In the genomic region with DNA sequence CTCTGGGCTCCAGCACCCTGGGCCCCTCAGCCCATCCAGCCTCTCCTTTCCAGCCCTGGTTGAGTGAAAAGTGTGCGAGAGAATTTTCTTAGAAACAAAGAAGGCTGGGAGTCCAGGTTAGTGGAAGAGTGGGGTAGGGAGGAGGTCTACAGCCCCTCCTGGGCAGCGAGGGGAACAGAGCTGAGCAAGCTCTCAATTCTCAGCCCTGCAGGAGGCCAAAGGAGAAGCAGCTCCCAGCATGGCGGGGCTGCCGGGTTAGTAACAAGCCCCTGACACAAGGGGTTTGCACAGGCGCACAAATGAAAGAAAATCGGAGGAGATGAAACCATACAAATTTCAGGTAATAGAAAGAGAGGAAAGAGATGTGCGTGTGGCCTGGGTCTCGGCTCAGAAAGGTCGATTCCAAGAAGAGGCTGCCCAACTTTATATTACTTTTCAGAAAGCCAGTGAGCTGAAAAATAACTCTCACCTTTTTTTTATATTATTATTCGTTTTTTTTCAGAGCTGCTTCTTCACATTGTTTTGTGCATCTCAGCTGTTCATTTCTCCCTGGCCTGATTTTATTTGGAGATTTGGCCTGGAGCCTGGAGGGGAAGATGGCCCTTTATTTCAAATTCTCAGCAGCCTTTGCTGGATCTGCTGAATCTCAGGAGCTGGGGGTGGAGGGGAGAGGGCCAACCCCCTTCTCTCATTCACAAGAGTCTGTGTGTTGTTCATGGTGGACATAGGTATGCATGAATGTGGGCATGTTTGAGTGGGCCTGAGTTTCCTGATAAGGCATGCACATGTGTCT, we compare ENCODE assay signal across 17 cellular contexts.
DNase-seq lines count a peak whose midpoint lies in the region; FAIRE-seq and TF ChIP-seq lines count a peak whose summit lies in the region.
"Had no signal": no experiment of that assay in that cellular context is flagged by ENCODE, and none has a peak within 500 bp of the region (broad histone marks: within the 10 kb centered on the region; RNA-seq: fewer than 3 reads in every experiment).

No MANE protein-coding gene starts in this region.

- no peak overlapping the region for H3T11ph ChIP-seq in H9 (ENCODE audit: low read length)

- no peak for FAIRE-seq in astrocyte (lab: Jason Lieb, UNC)

- no peaks in the 10 kb centered on the region for H3K36me3 Mint-ChIP-seq in H9 (ENCODE audit: insufficient read depth in 1 of 3, low read depth in 3 of 3)
- H3K36me3 Mint-ChIP-seq in astrocyte (ENCODE audit: low read depth, unreplicated experiment): no peaks in the 10 kb centered on the region
- H3K36me3 Mint-ChIP-seq in progenitor cell of endocrine pancreas (ENCODE audit: insufficient read depth): no peaks in the 10 kb centered on the region
- H3K36me3 Mint-ChIP-seq: CD8-positive, alpha-beta memory T cell had no signal

- no peak overlapping the region for H2BK20ac ChIP-seq in H9 (ENCODE audit: low read depth, low read length, poor library complexity, severe bottlenecking)

- intact Hi-C loops in tibial artery (cut with DNase I; ENCODE audit: low total_unique reads): no loop called here

- H3K27ac ChIP-seq in H9 (ENCODE audit: insufficient read length, low read depth, low read length) (no peak overlapping the region), astrocyte (ENCODE audit: low read depth, low read length) (no peak overlapping the region), trophoblast cell (ENCODE audit: low read depth, low read length) (no peak overlapping the region), tibial artery (no peak overlapping the region)
- H3K27ac ChIP-seq: RWPE1, SJSA1 had no signal

- peaks cover 12% of the 10 kb centered on the region for H3K23me2 ChIP-seq in H9 (ENCODE audit: insufficient read length, low read depth, low read length, poor library complexity, severe bottlenecking)

- H4K5ac ChIP-seq in H9 (ENCODE audit: insufficient read length, low read depth, low read length): no peak overlapping the region

- H3K79me2 ChIP-seq in H9 (ENCODE audit: insufficient read depth, low read length): no peaks in the 10 kb centered on the region
- H3K79me2 ChIP-seq in astrocyte (ENCODE audit: insufficient read depth, low read length): no peaks in the 10 kb centered on the region
- no peaks in the 10 kb centered on the region for H3K79me2 ChIP-seq in trophoblast cell (ENCODE audit: control insufficient read depth, insufficient read depth, low read length, poor library complexity)

- H3K4me2 ChIP-seq in H9 (ENCODE audit: insufficient read depth, insufficient read length, low read length) (no peak overlapping the region), astrocyte (ENCODE audit: low read length) (no peak overlapping the region), trophoblast cell (ENCODE audit: low read length) (no peak overlapping the region)

- H3K9ac ChIP-seq in H9 (ENCODE audit: extremely low read depth, insufficient read length, low read length) (no peak overlapping the region), astrocyte (ENCODE audit: low read length) (no peak overlapping the region), trophoblast cell (ENCODE audit: low read length) (no peak overlapping the region)

- H3K36me3 ChIP-seq in astrocyte (ENCODE audit: insufficient read depth, low read length) (no peaks in the 10 kb centered on the region), trophoblast cell (ENCODE audit: control insufficient read depth in 1 of 2, insufficient read depth in 2 of 2, low read length in 2 of 2) (no peaks in the 10 kb centered on the region), tibial artery (no peaks in the 10 kb centered on the region)
- H3K36me3 ChIP-seq: BE2C, SJSA1 had no signal

- no peaks in the 10 kb centered on the region for H4K20me1 ChIP-seq in H9 (ENCODE audit: control insufficient read depth, insufficient read depth, insufficient read length)
- no peaks in the 10 kb centered on the region for H4K20me1 ChIP-seq in astrocyte (ENCODE audit: insufficient read depth, low read length)

- H2BK15ac ChIP-seq in H9 (ENCODE audit: low read depth, low read length): no peak overlapping the region

- H3K4me3 Mint-ChIP-seq in H9 (no peak overlapping the region), astrocyte (ENCODE audit: unreplicated experiment) (no peak overlapping the region), progenitor cell of endocrine pancreas (ENCODE audit: low read depth) (no peak overlapping the region)
- H3K4me3 Mint-ChIP-seq: CD8-positive, alpha-beta memory T cell had no signal

- H4K91ac ChIP-seq in H9 (ENCODE audit: insufficient read length, low read depth, low read length) (no peak overlapping the region), trophoblast cell (ENCODE audit: low read depth, low read length) (no peak overlapping the region)

- H3K27me3 ChIP-seq in H9 (ENCODE audit: insufficient read depth, low read length) (no peaks in the 10 kb centered on the region; the same call in 1 of the 2 replicates), astrocyte (ENCODE audit: insufficient read depth, low read length) (no peaks in the 10 kb centered on the region), trophoblast cell (ENCODE audit: insufficient read depth, low read length) (no peaks in the 10 kb centered on the region), tibial artery (peaks cover 0 to 15% of the 10 kb centered on the region in 2 donors)
- H3K27me3 ChIP-seq: BE2C, SJSA1 had no signal

- H3K4ac ChIP-seq in H9 (ENCODE audit: low read depth, low read length): no peak overlapping the region
- H3K4ac ChIP-seq in trophoblast cell (ENCODE audit: low read depth, low read length): no peak overlapping the region

- H3K14ac ChIP-seq in H9 (ENCODE audit: insufficient read depth, low read length) (no peak overlapping the region), trophoblast cell (ENCODE audit: low read length) (no peak overlapping the region)

- DNase-seq in H9 (no peak), astrocyte (ENCODE audit: low read depth) (peak; percentile 2), iPS-NIHi7 (ENCODE audit: extremely low spot score) (peak; percentile 57), progenitor cell of endocrine pancreas (ENCODE audit: low spot score, unreplicated experiment) (no peak), trophoblast cell (no peak), activated gamma-delta T cell treated with Interleukin-2 at 50 U/mL for 16 hours (no peak), tibial artery (no peak)
- DNase-seq: BE2C; CD8-positive, alpha-beta memory T cell; DND-41; IMR-90; Kasumi-1; NCI-H2029; NCI-H524 treated with DMSO at 0.1 percent for 48 hours; NK-92 treated with Interleukin-12 subunit alpha and Interleukin-12 subunit beta, amount 100 ng/mL, for 24 hours had no signal

- peaks cover 30 to 42% of the 10 kb centered on the region in 2 experiments for H3K4me1 Mint-ChIP-seq in H9
- no peaks in the 10 kb centered on the region for H3K4me1 Mint-ChIP-seq in astrocyte (ENCODE audit: low read depth, unreplicated experiment)
- H3K4me1 Mint-ChIP-seq in progenitor cell of endocrine pancreas (ENCODE audit: low read depth): peaks cover 11% of the 10 kb centered on the region

- H3K23ac ChIP-seq in H9 (ENCODE audit: insufficient read length, low read depth, low read length) (no peak overlapping the region), trophoblast cell (ENCODE audit: low read length) (no peak overlapping the region)

- peak; percentile 33; the same call in 2 of the 3 replicates for TF ChIP-seq CTCF in H9 (conservative IDR thresholded peaks at IDR 0.05)
- no peak for TF ChIP-seq CTCF in astrocyte (IDR thresholded peaks at IDR 0.05; ENCODE audit: insufficient read depth, low read depth, low read length)
- peak; percentile 13 for TF ChIP-seq CTCF in progenitor cell of endocrine pancreas (IDR thresholded peaks at IDR 0.05; ENCODE audit: unreplicated experiment)
- no peak for TF ChIP-seq CTCF in tibial artery (IDR thresholded peaks at IDR 0.05)

- no peak overlapping the region for H3K18ac ChIP-seq in H9 (ENCODE audit: insufficient read length, low read depth, low read length)
- H3K18ac ChIP-seq in trophoblast cell (ENCODE audit: low read length): no peak overlapping the region

- no CpG with 5 or more reads among the region's 10 CpGs for WGBS in H9 (ENCODE audit: extremely low coverage, insufficient read length, low lambda C conversion rate)
- WGBS in trophoblast cell (ENCODE audit: extremely low coverage, insufficient coverage, insufficient read length): no CpG with 5 or more reads among the region's 10 CpGs

- no peak overlapping the region for H3K56ac ChIP-seq in H9 (ENCODE audit: insufficient read length, low read depth, low read length)

- H3K79me1 ChIP-seq in H9 (ENCODE audit: insufficient read depth, low read depth, low read length, poor library complexity, severe bottlenecking): no peaks in the 10 kb centered on the region
- peaks cover 5% of the 10 kb centered on the region for H3K79me1 ChIP-seq in trophoblast cell (ENCODE audit: low read length)

- H3K9me3 ChIP-seq in H9 (ENCODE audit: control insufficient read depth, low read depth, low read length) (no peaks in the 10 kb centered on the region), astrocyte (ENCODE audit: insufficient read depth, low read depth, low read length) (no peaks in the 10 kb centered on the region), trophoblast cell (ENCODE audit: insufficient read depth, low read depth, low read length) (peaks cover 1% of the 10 kb centered on the region), tibial artery (no peaks in the 10 kb centered on the region)
- H3K9me3 ChIP-seq: BE2C, SJSA1 had no signal

- H2AK5ac ChIP-seq in H9 (ENCODE audit: insufficient read length, low read length): no peak overlapping the region
- H2AK5ac ChIP-seq in trophoblast cell (ENCODE audit: low read length): no peak overlapping the region

- H3K4me3 ChIP-seq in astrocyte (ENCODE audit: insufficient read depth, low read depth, low read length) (no peak overlapping the region), trophoblast cell (ENCODE audit: low read depth, low read length) (no peak overlapping the region), tibial artery (no peak overlapping the region)
- H3K4me3 ChIP-seq: SJSA1 had no signal

- no peaks in the 10 kb centered on the region for H3K9me3 Mint-ChIP-seq in H9
- peaks cover 3% of the 10 kb centered on the region for H3K9me3 Mint-ChIP-seq in astrocyte (ENCODE audit: unreplicated experiment)
- no peaks in the 10 kb centered on the region for H3K9me3 Mint-ChIP-seq in progenitor cell of endocrine pancreas (ENCODE audit: low read depth)
- H3K9me3 Mint-ChIP-seq: CD8-positive, alpha-beta memory T cell had no signal

- H3K27ac Mint-ChIP-seq in H9 (no peak overlapping the region; a peak in 2 of 7 replicates), astrocyte (ENCODE audit: unreplicated experiment) (no peak overlapping the region), progenitor cell of endocrine pancreas (no peak overlapping the region)

- H2AFZ ChIP-seq in H9 (ENCODE audit: low read length) (no peak overlapping the region), astrocyte (ENCODE audit: low read depth, low read length) (no peak overlapping the region), trophoblast cell (ENCODE audit: insufficient read depth, low read length, poor library complexity) (no peak overlapping the region)

- H2BK120ac ChIP-seq in H9 (ENCODE audit: low read depth, low read length, poor library complexity, severe bottlenecking) (no peak overlapping the region), trophoblast cell (ENCODE audit: insufficient read depth, low read length, poor library complexity) (no peak overlapping the region)

- H3K4me1 ChIP-seq in H9 (ENCODE audit: insufficient read depth, low read length) (peaks cover 13% of the 10 kb centered on the region; the same call in 1 of the 2 replicates), astrocyte (ENCODE audit: insufficient read depth, low read length) (peaks cover 11% of the 10 kb centered on the region), trophoblast cell (ENCODE audit: control insufficient read depth in 1 of 2, insufficient read depth in 2 of 2, low read length in 2 of 2) (peaks cover 9 to 10% of the 10 kb centered on the region in 2 experiments), tibial artery (peaks cover 0 to 12% (median 9%) of the 10 kb centered on the region in 4 donors)
- H3K4me1 ChIP-seq: SJSA1 had no signal

- H3K27me3 Mint-ChIP-seq in H9 (ENCODE audit: low read depth) (peaks cover 29% of the 10 kb centered on the region), astrocyte (ENCODE audit: low read depth, unreplicated experiment) (peaks cover 36% of the 10 kb centered on the region), progenitor cell of endocrine pancreas (peaks cover 12% of the 10 kb centered on the region)

- H2BK12ac ChIP-seq in H9 (ENCODE audit: insufficient read length, low read depth, low read length): no peak overlapping the region
- H2BK12ac ChIP-seq in trophoblast cell (ENCODE audit: low read length): no peak overlapping the region

- H4K8ac ChIP-seq in H9 (replicated peaks; ENCODE audit: insufficient read length, low read depth, low read length) (no peak overlapping the region), trophoblast cell (ENCODE audit: low read depth, low read length) (no peak overlapping the region)

- H2BK5ac ChIP-seq in H9 (ENCODE audit: insufficient read length, low read length) (no peak overlapping the region), trophoblast cell (ENCODE audit: low read depth, low read length, poor library complexity) (no peak overlapping the region)

- H4K12ac ChIP-seq in trophoblast cell (ENCODE audit: low read depth, low read length): no peak overlapping the region

Comparison
In these comparisons a context has a peak if more than half of its experiments do, and no peak if none do; other contexts are left out.
1. DNase-seq: peak in astrocyte (single experiment) and iPS-NIHi7 (single experiment); none in H9 (single experiment), progenitor cell of endocrine pancreas (single experiment), trophoblast cell (0 of 2), activated gamma-delta T cell treated with Interleukin-2 at 50 U/mL for 16 hours (single experiment) and tibial artery (0 of 2).
2. CTCF ChIP-seq: peak in H9 (single experiment) and progenitor cell of endocrine pancreas (single experiment); none in astrocyte (single experiment) and tibial artery (0 of 2).